Comparison of ENCODE assay signal across 15 cellular contexts in the genomic region with DNA sequence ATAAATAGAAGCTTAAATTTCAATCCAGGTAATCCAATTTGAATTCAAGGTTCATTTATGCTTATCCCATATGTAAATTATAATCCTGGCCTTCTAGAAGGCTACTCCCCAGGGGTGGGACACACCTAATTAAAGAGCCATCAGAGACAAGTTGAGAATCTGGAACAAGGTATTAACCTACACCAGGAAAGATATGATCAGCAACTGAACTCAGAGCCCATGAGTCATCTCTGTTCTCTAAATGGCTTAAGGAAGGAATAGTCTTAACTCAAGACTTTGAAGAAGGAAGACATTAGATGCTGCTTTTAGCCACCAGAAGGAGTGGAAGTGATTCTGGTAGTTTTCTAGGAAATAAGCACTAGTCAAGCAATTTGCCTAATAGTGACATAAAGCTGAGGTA.
"Had no signal": no experiment of that assay in that cellular context is flagged by ENCODE, and none has a peak within 500 bp of the region (broad histone marks: within the 10 kb centered on the region; RNA-seq: fewer than 3 reads in every experiment).

No MANE protein-coding gene starts in this region.

- H3K4me2 ChIP-seq: smooth muscle cell had no signal

- ATAC-seq: effector memory CD8-positive, alpha-beta T cell; lower lobe of right lung; naive thymus-derived CD4-positive, alpha-beta T cell; right cardiac atrium had no signal

- H3K4me1 ChIP-seq: adrenal gland, lower lobe of right lung, parathyroid adenoma had no signal

- H3K27ac ChIP-seq: adrenal gland, lower lobe of right lung, parathyroid adenoma, VCaP had no signal

- H3K9ac ChIP-seq: parathyroid adenoma had no signal

- H2AFZ ChIP-seq: parathyroid adenoma had no signal

- H3K36me3 ChIP-seq: adrenal gland had no signal

- H3K79me2 ChIP-seq: parathyroid adenoma had no signal

- H3K9me3 Mint-ChIP-seq: activated CD4-positive, alpha-beta memory T cell treated with anti-CD3 and anti-CD28 coated beads, Interleukin-2, amount 10 ng/mL, durations not matched to agents 7 days and 5 days; activated naive CD4-positive, alpha-beta T cell treated with anti-CD3 and anti-CD28 coated beads for 36 hours; brain; dendritic cell treated with granulocyte-macrophage colony-stimulating factor and Interleukin-4, amounts not matched to agents 40 ng/mL and 50 ng/mL, for 4 days; effector memory CD8-positive, alpha-beta T cell; naive thymus-derived CD4-positive, alpha-beta T cell had no signal

- H3K4me3 Mint-ChIP-seq: activated CD4-positive, alpha-beta memory T cell treated with anti-CD3 and anti-CD28 coated beads, Interleukin-2, amount 10 ng/mL, durations not matched to agents 7 days and 5 days; activated naive CD4-positive, alpha-beta T cell treated with anti-CD3 and anti-CD28 coated beads for 36 hours; brain; dendritic cell treated with granulocyte-macrophage colony-stimulating factor and Interleukin-4, amounts not matched to agents 40 ng/mL and 50 ng/mL, for 4 days; effector memory CD8-positive, alpha-beta T cell; naive thymus-derived CD4-positive, alpha-beta T cell had no signal

- H3K27me3 ChIP-seq: adrenal gland had no signal

- DNase-seq: activated CD4-positive, alpha-beta memory T cell treated with anti-CD3 and anti-CD28 coated beads, Interleukin-2, amount 10 ng/mL, durations not matched to agents 7 days and 5 days; activated CD8-positive, alpha-beta memory T cell treated with anti-CD3 and anti-CD28 coated beads, Interleukin-2, amount 50 U/mL, for 4 hours; activated naive CD4-positive, alpha-beta T cell treated with anti-CD3 and anti-CD28 coated beads for 36 hours; adrenal gland; effector memory CD8-positive, alpha-beta T cell; erythroblast; hypothalamus; lower lobe of right lung; naive thymus-derived CD4-positive, alpha-beta T cell; right cardiac atrium had no signal

- H3K27ac Mint-ChIP-seq: activated CD4-positive, alpha-beta memory T cell treated with anti-CD3 and anti-CD28 coated beads, Interleukin-2, amount 10 ng/mL, durations not matched to agents 7 days and 5 days; activated naive CD4-positive, alpha-beta T cell treated with anti-CD3 and anti-CD28 coated beads for 36 hours; brain; dendritic cell treated with granulocyte-macrophage colony-stimulating factor and Interleukin-4, amounts not matched to agents 40 ng/mL and 50 ng/mL, for 4 days; effector memory CD8-positive, alpha-beta T cell; naive thymus-derived CD4-positive, alpha-beta T cell had no signal

- H3K27me3 Mint-ChIP-seq: activated CD4-positive, alpha-beta memory T cell treated with anti-CD3 and anti-CD28 coated beads, Interleukin-2, amount 10 ng/mL, durations not matched to agents 7 days and 5 days; brain; dendritic cell treated with granulocyte-macrophage colony-stimulating factor and Interleukin-4, amounts not matched to agents 40 ng/mL and 50 ng/mL, for 4 days; effector memory CD8-positive, alpha-beta T cell; naive thymus-derived CD4-positive, alpha-beta T cell had no signal

- H3K4me3 ChIP-seq: adrenal gland, lower lobe of right lung, smooth muscle cell had no signal

- H3K9me3 ChIP-seq: adrenal gland, lower lobe of right lung had no signal
